ENCODE assay signal across 26 cellular contexts in genomic region chr17:14448816-14449215, GRCh38.
"Had no signal": no experiment of that assay in that cellular context is flagged by ENCODE, and none has a peak within 500 bp of the region (broad histone marks: within the 10 kb centered on the region; RNA-seq: fewer than 3 reads in every experiment).

No MANE protein-coding gene starts in this region.

- H3K9me3 Mint-ChIP-seq: effector memory CD8-positive, alpha-beta T cell; memory B cell; naive thymus-derived CD8-positive, alpha-beta T cell; stimulated activated naive CD8-positive, alpha-beta T cell treated with anti-CD3 and anti-CD28 coated beads, Interleukin-15, amount 100 ng/mL, for 72 hours had no signal

- H3K27me3 Mint-ChIP-seq: memory B cell; naive thymus-derived CD8-positive, alpha-beta T cell; stimulated activated naive CD8-positive, alpha-beta T cell treated with anti-CD3 and anti-CD28 coated beads, Interleukin-15, amount 100 ng/mL, for 72 hours had no signal

- H3K4me3 ChIP-seq: gastroesophageal sphincter, heart left ventricle, hepatocyte, lung, pancreas, right lobe of liver, suprapubic skin, transverse colon, upper lobe of right lung, uterus had no signal

- H3K4me2 ChIP-seq: hepatocyte had no signal

- H3K27ac ChIP-seq: foreskin keratinocyte, gastroesophageal sphincter, heart left ventricle, hepatocyte, neutrophil, pancreas, right lobe of liver, suprapubic skin, transverse colon, upper lobe of right lung, uterus had no signal

- H3K27me3 ChIP-seq: foreskin keratinocyte, gastroesophageal sphincter, neutrophil, right lobe of liver, suprapubic skin, transverse colon, upper lobe of right lung, uterus had no signal

- H3K4me3 Mint-ChIP-seq: effector memory CD8-positive, alpha-beta T cell; memory B cell; naive thymus-derived CD8-positive, alpha-beta T cell; neural crest cell; stimulated activated naive CD8-positive, alpha-beta T cell treated with anti-CD3 and anti-CD28 coated beads, Interleukin-15, amount 100 ng/mL, for 72 hours had no signal

- H2AFZ ChIP-seq: hepatocyte had no signal

- H3K4me1 Mint-ChIP-seq: memory B cell; neural crest cell; stimulated activated naive CD8-positive, alpha-beta T cell treated with anti-CD3 and anti-CD28 coated beads, Interleukin-15, amount 100 ng/mL, for 72 hours had no signal

- H3K36me3 Mint-ChIP-seq: memory B cell had no signal

- H3K9me3 ChIP-seq: gastroesophageal sphincter, heart left ventricle, neutrophil, pancreas, right lobe of liver, suprapubic skin, transverse colon, upper lobe of right lung, uterus had no signal

- DNase-seq: cortex of kidney; effector memory CD8-positive, alpha-beta T cell; foreskin keratinocyte; heart left ventricle; kidney; naive thymus-derived CD8-positive, alpha-beta T cell; pancreas; right lobe of liver; small intestine; stimulated activated CD4-positive, alpha-beta T cell treated with anti-CD3 and anti-CD28 coated beads, Interleukin-12 subunit alpha, Interleukin-12 subunit beta, amount 100 ng/mL, for 4 hours; stimulated activated CD4-positive, alpha-beta T cell treated with anti-CD3 and anti-CD28 coated beads, Interleukin-1b, Interleukin-23, amount 100 ng/mL, for 48 hours; stimulated activated CD4-positive, alpha-beta T cell treated with anti-CD3 and anti-CD28 coated beads, Interleukin-4, amount 100 ng/mL, for 1 hour; stimulated activated CD8-positive, alpha-beta memory T cell treated with anti-CD3 and anti-CD28 coated beads, Interleukin-4, amount 100 ng/mL, for 48 hours; stimulated activated naive CD4-positive, alpha-beta T cell; stimulated activated naive CD8-positive, alpha-beta T cell treated with anti-CD3 and anti-CD28 coated beads, Interleukin-15, amount 100 ng/mL, for 72 hours; transverse colon; upper lobe of right lung; uterus had no signal

- H3K27ac Mint-ChIP-seq: effector memory CD8-positive, alpha-beta T cell; memory B cell; stimulated activated naive CD8-positive, alpha-beta T cell treated with anti-CD3 and anti-CD28 coated beads, Interleukin-15, amount 100 ng/mL, for 72 hours had no signal

- ATAC-seq: effector memory CD8-positive, alpha-beta T cell; foreskin keratinocyte; gastroesophageal sphincter; heart left ventricle; left lobe of liver; naive thymus-derived CD8-positive, alpha-beta T cell; pancreas; right lobe of liver; stimulated activated naive CD8-positive, alpha-beta T cell treated with anti-CD3 and anti-CD28 coated beads, Interleukin-15, amount 100 ng/mL, for 72 hours; upper lobe of right lung had no signal

- H3K4me1 ChIP-seq: foreskin keratinocyte, gastroesophageal sphincter, pancreas, right lobe of liver, suprapubic skin, transverse colon, upper lobe of right lung, uterus had no signal

- H3K36me3 ChIP-seq: gastroesophageal sphincter, heart left ventricle, neutrophil, pancreas, right lobe of liver, suprapubic skin, transverse colon, upper lobe of right lung, uterus had no signal
